ENCODE assay signal across 17 cellular contexts in the genomic region with DNA sequence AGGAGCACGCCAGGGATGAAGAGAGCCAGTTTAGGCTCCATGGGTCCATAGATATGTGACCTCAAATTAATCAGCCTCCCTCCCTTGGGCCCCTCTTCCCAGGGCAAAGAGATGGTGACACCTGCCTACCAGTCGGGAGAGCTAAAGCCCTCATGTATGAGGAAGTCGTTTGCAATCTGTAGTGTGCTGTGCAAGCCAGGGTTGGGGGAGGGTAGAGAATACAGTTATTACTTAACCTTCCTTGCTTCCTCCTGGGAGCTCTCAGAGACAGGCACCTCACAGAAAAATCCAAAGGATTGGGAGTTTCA. TPM values are rescaled to one million over a fixed set of nuclear protein-coding genes. Genes with fewer than 3 reads are reported as not detected.
DNase-seq lines count a peak whose midpoint lies in the region; ATAC-seq, FAIRE-seq and TF ChIP-seq lines count a peak whose summit lies in the region.
"Had no signal": no experiment of that assay in that cellular context is flagged by ENCODE, and none has a peak within 500 bp of the region (broad histone marks: within the 10 kb centered on the region; RNA-seq: fewer than 3 reads in every experiment).

No MANE protein-coding gene starts in this region.

- CTCF ChIA-PET in HepG2 (lab: Yijun Ruan, JAX; ENCODE audit: low intra/inter-chr PET ratio, low total read pairs): no interaction called here

- no peaks in the 10 kb centered on the region for H3K79me2 ChIP-seq in HepG2 (ENCODE audit: insufficient read depth, low read length)
- H3K79me2 ChIP-seq: hepatocyte had no signal

- POLR2A ChIA-PET in HepG2 (lab: Yijun Ruan, JAX): no interaction called here

- WGBS in right lobe of liver (ENCODE audit: insufficient coverage, low coverage, low lambda C conversion rate, missing lambda C conversion rate): 28% methylated on average over 2 of the region's 3 CpGs
- 0% methylated on average over 3 of the region's 3 CpGs for WGBS in HepG2 (ENCODE audit: low lambda C conversion rate)
- 36 to 61% (median 41%) methylated on average over 3 of the region's 3 CpGs for WGBS in stomach, 5 donors

- TF ChIP-seq RAD21 in HepG2 (CRISPR knock-in tag; IDR thresholded peaks at IDR 0.05): no peak

- ATAC-seq in right lobe of liver: peak; percentile 25 to 50 (median 46)
- no peak for ATAC-seq in HepG2
- ATAC-seq in upper lobe of right lung: peak; percentile 84
- no peak for ATAC-seq in HG03469 (IDR thresholded peaks at IDR 0.05; ENCODE audit: unreplicated experiment)
- no peak for ATAC-seq in omental fat pad (ENCODE audit: low FRiP score)

- no peak for FAIRE-seq in HepG2 (lab: Jason Lieb, UNC)

- TF ChIP-seq EP300 in HepG2 (IDR thresholded peaks at IDR 0.05; ENCODE audit: low read depth in 2 of 2, low read length in 2 of 2) (no peak), HepG2 (CRISPR knock-in tag; IDR thresholded peaks at IDR 0.05; ENCODE audit: borderline replicate concordance) (no peak), stomach (IDR thresholded peaks at IDR 0.05) (no peak)

- TF ChIP-seq POLR2A in right lobe of liver (IDR thresholded peaks at IDR 0.05) (no peak), HepG2 (IDR thresholded peaks at IDR 0.05; ENCODE audit: insufficient read depth in 1 of 2, low read depth in 2 of 2, low read length in 2 of 2) (no peak), stomach (IDR thresholded peaks at IDR 0.05) (no peak)

- H4K20me1 ChIP-seq in HepG2 (ENCODE audit: insufficient read depth, low read length): no peaks in the 10 kb centered on the region

- TF ChIP-seq CTCF in right lobe of liver (IDR thresholded peaks at IDR 0.05) (no peak), HepG2 (CRISPR knock-in tag; IDR thresholded peaks at IDR 0.05) (no peak), epithelial cell of esophagus (IDR thresholded peaks at IDR 0.05; ENCODE audit: insufficient read depth, low read depth, low read length, missing control alignments) (no peak), upper lobe of right lung (IDR thresholded peaks at IDR 0.05) (no peak), omental fat pad (IDR thresholded peaks at IDR 0.05) (no peak), stomach (IDR thresholded peaks at IDR 0.05) (no peak)

- in situ Hi-C loops in HepG2 (cut with HindIII; ENCODE audit: extremely low pct_ligation_motif_present, low pct_unique_long_range_greater_than_20kb): loop anchor here (5.0 kb wide), 1 partner anchor 153 kb away; no protein-coding TSS in a partner anchor

- DNase-seq in right lobe of liver: no peak
- DNase-seq in HepG2 (ENCODE audit: low spot score): no peak
- peak; percentile 82 to 84 for DNase-seq in NOMO-1 (lab: John Stamatoyannopoulos, UW; ENCODE audit: unreplicated experiment in 2 of 2)
- DNase-seq in epithelial cell of esophagus (ENCODE audit: low read depth): peak; percentile 40
- no peak for DNase-seq in upper lobe of right lung
- no peak for DNase-seq in omental fat pad (ENCODE audit: low spot score)
- DNase-seq in stomach: no peak
- DNase-seq: activated CD4-positive, alpha-beta memory T cell treated with anti-CD3 and anti-CD28 coated beads for 36 hours; activated naive CD4-positive, alpha-beta T cell treated with anti-CD3 and anti-CD28 coated beads, Interleukin-2, amount 10 ng/mL, durations not matched to agents 7 days and 5 days; DND-41; NK-92 treated with Interleukin-12 subunit alpha and Interleukin-12 subunit beta, amount 100 ng/mL, for 24 hours; posterior cingulate gyrus; stimulated activated CD4-positive, alpha-beta T cell treated with anti-CD3 and anti-CD28 coated beads, Interleukin-2, amount 100 ng/mL, for 48 hours; stimulated activated naive B cell treated with anti-CD40 and anti-IgM and Interleukin-4, amounts not matched to agents 10 μg/mL and 1 μg/mL and 100 μg/mL, for 72 hours had no signal

- H3K36me3 ChIP-seq in right lobe of liver (no peaks in the 10 kb centered on the region), HepG2 (replicated peaks in 1 of 2; ENCODE audit: control insufficient read depth in 1 of 2, insufficient read depth in 2 of 2, low read length in 2 of 2) (no peaks in the 10 kb centered on the region), upper lobe of right lung (no peaks in the 10 kb centered on the region), stomach (no peaks in the 10 kb centered on the region)

- no peak overlapping the region for H3K9ac ChIP-seq in HepG2 (ENCODE audit: insufficient read depth, low read depth, low read length)

- H3K4me3 ChIP-seq in right lobe of liver (no peak overlapping the region), HepG2 (replicated peaks in 1 of 3; ENCODE audit: insufficient read depth in 1 of 3, low read depth in 2 of 3, low read length in 3 of 3) (no peak overlapping the region), epithelial cell of esophagus (ENCODE audit: low read length) (no peak overlapping the region), upper lobe of right lung (no peak overlapping the region), stomach (no peak overlapping the region)
- H3K4me3 ChIP-seq: hepatocyte had no signal

- no peaks in the 10 kb centered on the region for H3K9me3 ChIP-seq in right lobe of liver
- H3K9me3 ChIP-seq in HepG2 (ENCODE audit: low read length): no peaks in the 10 kb centered on the region
- H3K9me3 ChIP-seq in upper lobe of right lung: no peaks in the 10 kb centered on the region
- H3K9me3 ChIP-seq in stomach: no peaks in the 10 kb centered on the region

- no peak overlapping the region for H3K4me2 ChIP-seq in HepG2 (ENCODE audit: low read depth, low read length)
- H3K4me2 ChIP-seq: hepatocyte had no signal

- H3K4me1 ChIP-seq in right lobe of liver (no peaks in the 10 kb centered on the region), HepG2 (ENCODE audit: insufficient read depth, low read length) (no peaks in the 10 kb centered on the region), upper lobe of right lung (peaks cover 9% of the 10 kb centered on the region), stomach (peaks cover 0 to 14% (median 0%) of the 10 kb centered on the region in 4 donors)

- H2AFZ ChIP-seq in HepG2 (ENCODE audit: low read length): no peak overlapping the region
- H2AFZ ChIP-seq: hepatocyte had no signal

- intact Hi-C loops in right lobe of liver (cut with DNase I): loop anchor here in 1 of 2 donors (5.0 kb wide), 1 partner anchor 148 kb away; no protein-coding TSS in a partner anchor
- intact Hi-C loops in HepG2 (cut with micrococcal nuclease; ENCODE audit: unreplicated experiment): no loop called here
- intact Hi-C loops in upper lobe of right lung (cut with DNase I): no loop called here
- intact Hi-C loops in stomach (cut with DNase I; ENCODE audit: low total_unique reads): no loop called here

- H3K27ac ChIP-seq in right lobe of liver (no peak overlapping the region), HepG2 (ENCODE audit: extremely low read length, insufficient read depth, low read length) (no peak overlapping the region), upper lobe of right lung (no peak overlapping the region), stomach (no peak overlapping the region)
- H3K27ac ChIP-seq: hepatocyte had no signal

- H3K27me3 ChIP-seq in right lobe of liver (no peaks in the 10 kb centered on the region), HepG2 (ENCODE audit: control insufficient read depth in 1 of 2, insufficient read depth in 2 of 2, low read length in 2 of 2) (peaks cover 2 to 6% of the 10 kb centered on the region in 2 experiments; a peak in 2 of 5 replicates), upper lobe of right lung (peaks cover 15% of the 10 kb centered on the region), stomach (peaks cover 0 to 68% (median 12%) of the 10 kb centered on the region in 3 donors)

- no TSS peak for BruUV-seq in HepG2 (replicated peaks; lab: Mats Ljungman, UMichigan)

RNA-seq across cellular contexts. Expression of gene PGLYRP4, which starts 4.0 kb away (rescaled TPM):
- total RNA-seq in right lobe of liver (not detected), HepG2 (2016; rRNA removed; fragmentation: Illumina TruSeq; extraction: Trizol) (not detected in 2 replicates), upper lobe of right lung (not detected), omental fat pad (not detected), stomach (not detected)
- not detected in 2 replicates for total RNA-seq in HepG2 (2016; cell fraction: cytosol; rRNA removed; fragmentation: Illumina TruSeq; extraction: Trizol; ENCODE audit: low read depth)
- not detected in 2 replicates for total RNA-seq in HepG2 (2016; cell fraction: insoluble cytoplasmic fraction; rRNA removed; fragmentation: Illumina TruSeq; extraction: Trizol)
- total RNA-seq in HepG2 (2016; cell fraction: membrane; rRNA removed; fragmentation: Illumina TruSeq; extraction: Trizol): not detected in 2 replicates
- total RNA-seq in HepG2 (2016; cell fraction: nucleus; rRNA removed; fragmentation: Illumina TruSeq; extraction: Trizol): not detected in 2 replicates
- polyA plus RNA-seq in HepG2 (2011; rRNA removed) (not detected in 2 replicates), stomach (1 to 10 TPM in 1 of 3 donors, not detected in 2; 4.3 TPM)
- polyA plus RNA-seq in HepG2 (2011; cell fraction: cytosol; rRNA removed): not detected in 2 replicates
- not detected in 2 replicates for polyA plus RNA-seq in HepG2 (2011; cell fraction: nucleus; rRNA removed)
- polyA plus RNA-seq in HepG2 (2012): not detected in 2 replicates
- polyA plus RNA-seq in HepG2 (2016; cell fraction: cytosol; fragmentation: Illumina TruSeq; extraction: Trizol; ENCODE audit: low read depth): not detected in 2 replicates
- polyA plus RNA-seq in HepG2 (2016; cell fraction: insoluble cytoplasmic fraction; fragmentation: Illumina TruSeq; extraction: Trizol; ENCODE audit: low read depth): not detected in 2 replicates
- polyA plus RNA-seq in HepG2 (2016; cell fraction: membrane; fragmentation: Illumina TruSeq; extraction: Trizol; ENCODE audit: low read depth): not detected in 2 replicates
- not detected in 2 replicates for polyA plus RNA-seq in HepG2 (2016; cell fraction: nucleus; fragmentation: Illumina TruSeq; extraction: Trizol; ENCODE audit: insufficient read depth, low read depth)
- not detected in 2 replicates for polyA minus RNA-seq in HepG2 (2011; rRNA and poly(A)+ RNA removed; ENCODE audit: low replicate concordance)
- not detected in 2 replicates for polyA minus RNA-seq in HepG2 (2011; cell fraction: cytosol; rRNA and poly(A)+ RNA removed)
- not detected in 2 replicates for polyA minus RNA-seq in HepG2 (2011; cell fraction: nucleus; rRNA and poly(A)+ RNA removed)
- total RNA-seq: activated CD4-positive, alpha-beta memory T cell treated with anti-CD3 and anti-CD28 coated beads for 36 hours; hepatocyte; T-helper 1 cell treated with Interleukin-12 subunit alpha and Interleukin-12 subunit beta and Interleukin-4 antibody, amounts not matched to agents 30 ng/mL and 1 ng/mL, for 36 hours had no signal
- polyA plus RNA-seq: hepatocyte had no signal

RNA-seq across cellular contexts. Expression of gene S100A9, which starts 13.0 kb away (rescaled TPM):
- total RNA-seq in right lobe of liver (10 to 100 TPM; 34.3 to 96.8 (median 64.5) TPM), HepG2 (2016; rRNA removed; fragmentation: Illumina TruSeq; extraction: Trizol) (0.31 and 1.1 TPM in 2 replicates), upper lobe of right lung (418 TPM), omental fat pad (1,000 to 10,000 TPM in 1 of 4 donors, 100 to 1,000 TPM in 3; 436 to 2,200 (median 573) TPM), stomach (100 to 1,000 TPM in 3 of 5 donors, 10 to 100 TPM in 1, not detected in 1; 17.4 to 298 (median 146) TPM)
- total RNA-seq in HepG2 (2016; cell fraction: cytosol; rRNA removed; fragmentation: Illumina TruSeq; extraction: Trizol; ENCODE audit: low read depth): not detected in 2 replicates
- total RNA-seq in HepG2 (2016; cell fraction: insoluble cytoplasmic fraction; rRNA removed; fragmentation: Illumina TruSeq; extraction: Trizol): 0.65 and 0.91 TPM in 2 replicates
- not detected in 2 replicates for total RNA-seq in HepG2 (2016; cell fraction: membrane; rRNA removed; fragmentation: Illumina TruSeq; extraction: Trizol)
- total RNA-seq in HepG2 (2016; cell fraction: nucleus; rRNA removed; fragmentation: Illumina TruSeq; extraction: Trizol): not detected in 2 replicates
- polyA plus RNA-seq in HepG2 (2011; rRNA removed) (0.61 and 0.69 TPM in 2 replicates), stomach (1,000 to 10,000 TPM in 1 of 3 donors, 100 to 1,000 TPM in 2; 276 to 9,878 (median 780) TPM)
- 0.43 and 1.1 TPM in 2 replicates for polyA plus RNA-seq in HepG2 (2011; cell fraction: cytosol; rRNA removed)
- not detected in 2 replicates for polyA plus RNA-seq in HepG2 (2011; cell fraction: nucleus; rRNA removed)
- polyA plus RNA-seq in HepG2 (2012): not detected in 2 replicates
- 0.21 TPM in 1 of 2 replicates, not detected in the other for polyA plus RNA-seq in HepG2 (2016; cell fraction: cytosol; fragmentation: Illumina TruSeq; extraction: Trizol; ENCODE audit: low read depth)
- 0.49 and 1.4 TPM in 2 replicates for polyA plus RNA-seq in HepG2 (2016; cell fraction: insoluble cytoplasmic fraction; fragmentation: Illumina TruSeq; extraction: Trizol; ENCODE audit: low read depth)
- polyA plus RNA-seq in HepG2 (2016; cell fraction: membrane; fragmentation: Illumina TruSeq; extraction: Trizol; ENCODE audit: low read depth): not detected in 2 replicates
- not detected in 2 replicates for polyA plus RNA-seq in HepG2 (2016; cell fraction: nucleus; fragmentation: Illumina TruSeq; extraction: Trizol; ENCODE audit: insufficient read depth, low read depth)
- not detected in 2 replicates for polyA minus RNA-seq in HepG2 (2011; rRNA and poly(A)+ RNA removed; ENCODE audit: low replicate concordance)
- not detected in 2 replicates for polyA minus RNA-seq in HepG2 (2011; cell fraction: cytosol; rRNA and poly(A)+ RNA removed)
- not detected in 2 replicates for polyA minus RNA-seq in HepG2 (2011; cell fraction: nucleus; rRNA and poly(A)+ RNA removed)
- total RNA-seq: activated CD4-positive, alpha-beta memory T cell treated with anti-CD3 and anti-CD28 coated beads for 36 hours had no signal

RNA-seq across cellular contexts. Expression of gene S100A12, which starts 30.7 kb away (rescaled TPM):
- total RNA-seq in right lobe of liver (1 to 10 TPM; 1.5 to 3.8 (median 3.0) TPM), HepG2 (2016; rRNA removed; fragmentation: Illumina TruSeq; extraction: Trizol) (not detected in 2 replicates), upper lobe of right lung (22.8 TPM), omental fat pad (10 to 100 TPM in 2 of 4 donors, 1 to 10 TPM in 2; 4.2 to 59.0 (median 9.6) TPM), stomach (1 to 10 TPM in 1 of 5 donors, not detected in 4; 9.0 TPM)
- not detected in 2 replicates for total RNA-seq in HepG2 (2016; cell fraction: cytosol; rRNA removed; fragmentation: Illumina TruSeq; extraction: Trizol; ENCODE audit: low read depth)
- total RNA-seq in HepG2 (2016; cell fraction: insoluble cytoplasmic fraction; rRNA removed; fragmentation: Illumina TruSeq; extraction: Trizol): not detected in 2 replicates
- not detected in 2 replicates for total RNA-seq in HepG2 (2016; cell fraction: membrane; rRNA removed; fragmentation: Illumina TruSeq; extraction: Trizol)
- total RNA-seq in HepG2 (2016; cell fraction: nucleus; rRNA removed; fragmentation: Illumina TruSeq; extraction: Trizol): not detected in 2 replicates
- polyA plus RNA-seq in HepG2 (2011; rRNA removed) (not detected in 2 replicates), stomach (10 to 100 TPM in 2 of 3 donors, 1 to 10 TPM in 1; 8.2 to 58.3 (median 23.5) TPM)
- polyA plus RNA-seq in HepG2 (2011; cell fraction: cytosol; rRNA removed): not detected in 2 replicates
- polyA plus RNA-seq in HepG2 (2011; cell fraction: nucleus; rRNA removed): not detected in 2 replicates
- polyA plus RNA-seq in HepG2 (2012): not detected in 2 replicates
- polyA plus RNA-seq in HepG2 (2016; cell fraction: cytosol; fragmentation: Illumina TruSeq; extraction: Trizol; ENCODE audit: low read depth): not detected in 2 replicates
- not detected in 2 replicates for polyA plus RNA-seq in HepG2 (2016; cell fraction: insoluble cytoplasmic fraction; fragmentation: Illumina TruSeq; extraction: Trizol; ENCODE audit: low read depth)
- polyA plus RNA-seq in HepG2 (2016; cell fraction: membrane; fragmentation: Illumina TruSeq; extraction: Trizol; ENCODE audit: low read depth): not detected in 2 replicates
- not detected in 2 replicates for polyA plus RNA-seq in HepG2 (2016; cell fraction: nucleus; fragmentation: Illumina TruSeq; extraction: Trizol; ENCODE audit: insufficient read depth, low read depth)
- polyA minus RNA-seq in HepG2 (2011; rRNA and poly(A)+ RNA removed; ENCODE audit: low replicate concordance): not detected in 2 replicates
- not detected in 2 replicates for polyA minus RNA-seq in HepG2 (2011; cell fraction: cytosol; rRNA and poly(A)+ RNA removed)
- not detected in 2 replicates for polyA minus RNA-seq in HepG2 (2011; cell fraction: nucleus; rRNA and poly(A)+ RNA removed)
- total RNA-seq: activated CD4-positive, alpha-beta memory T cell treated with anti-CD3 and anti-CD28 coated beads for 36 hours; hepatocyte; T-helper 1 cell treated with Interleukin-12 subunit alpha and Interleukin-12 subunit beta and Interleukin-4 antibody, amounts not matched to agents 30 ng/mL and 1 ng/mL, for 36 hours had no signal
- polyA plus RNA-seq: hepatocyte had no signal

RNA-seq across cellular contexts. Expression of gene PGLYRP3, which starts 31.9 kb away (rescaled TPM):
- total RNA-seq in right lobe of liver: not detected
- total RNA-seq in HepG2 (2016; rRNA removed; fragmentation: Illumina TruSeq; extraction: Trizol): not detected in 2 replicates
- not detected in 2 replicates for total RNA-seq in HepG2 (2016; cell fraction: cytosol; rRNA removed; fragmentation: Illumina TruSeq; extraction: Trizol; ENCODE audit: low read depth)
- total RNA-seq in HepG2 (2016; cell fraction: insoluble cytoplasmic fraction; rRNA removed; fragmentation: Illumina TruSeq; extraction: Trizol): not detected in 2 replicates
- total RNA-seq in HepG2 (2016; cell fraction: membrane; rRNA removed; fragmentation: Illumina TruSeq; extraction: Trizol): not detected in 2 replicates
- not detected in 2 replicates for total RNA-seq in HepG2 (2016; cell fraction: nucleus; rRNA removed; fragmentation: Illumina TruSeq; extraction: Trizol)
- polyA plus RNA-seq in HepG2 (2011; rRNA removed): not detected in 2 replicates
- polyA plus RNA-seq in HepG2 (2011; cell fraction: cytosol; rRNA removed): not detected in 2 replicates
- not detected in 2 replicates for polyA plus RNA-seq in HepG2 (2011; cell fraction: nucleus; rRNA removed)
- not detected in 2 replicates for polyA plus RNA-seq in HepG2 (2012)
- polyA plus RNA-seq in HepG2 (2016; cell fraction: cytosol; fragmentation: Illumina TruSeq; extraction: Trizol; ENCODE audit: low read depth): not detected in 2 replicates
- polyA plus RNA-seq in HepG2 (2016; cell fraction: insoluble cytoplasmic fraction; fragmentation: Illumina TruSeq; extraction: Trizol; ENCODE audit: low read depth): not detected in 2 replicates
- not detected in 2 replicates for polyA plus RNA-seq in HepG2 (2016; cell fraction: membrane; fragmentation: Illumina TruSeq; extraction: Trizol; ENCODE audit: low read depth)
- polyA plus RNA-seq in HepG2 (2016; cell fraction: nucleus; fragmentation: Illumina TruSeq; extraction: Trizol; ENCODE audit: insufficient read depth, low read depth): not detected in 2 replicates
- polyA minus RNA-seq in HepG2 (2011; rRNA and poly(A)+ RNA removed; ENCODE audit: low replicate concordance): not detected in 2 replicates
- not detected in 2 replicates for polyA minus RNA-seq in HepG2 (2011; cell fraction: cytosol; rRNA and poly(A)+ RNA removed)
- polyA minus RNA-seq in HepG2 (2011; cell fraction: nucleus; rRNA and poly(A)+ RNA removed): not detected in 2 replicates
- not detected for total RNA-seq in upper lobe of right lung
- total RNA-seq in omental fat pad: not detected
- total RNA-seq in stomach: not detected
- polyA plus RNA-seq in stomach: 1 to 10 TPM in 1 of 3 donors, not detected in 2; 1.6 TPM
- total RNA-seq: activated CD4-positive, alpha-beta memory T cell treated with anti-CD3 and anti-CD28 coated beads for 36 hours; hepatocyte; T-helper 1 cell treated with Interleukin-12 subunit alpha and Interleukin-12 subunit beta and Interleukin-4 antibody, amounts not matched to agents 30 ng/mL and 1 ng/mL, for 36 hours had no signal
- polyA plus RNA-seq: hepatocyte had no signal

RNA-seq across cellular contexts. Expression of gene S100A8, which starts 46.2 kb away (rescaled TPM):
- 10 to 100 TPM; 16.0 to 47.4 (median 30.0) TPM for total RNA-seq in right lobe of liver
- not detected in 2 replicates for total RNA-seq in HepG2 (2016; rRNA removed; fragmentation: Illumina TruSeq; extraction: Trizol)
- not detected in 2 replicates for total RNA-seq in HepG2 (2016; cell fraction: cytosol; rRNA removed; fragmentation: Illumina TruSeq; extraction: Trizol; ENCODE audit: low read depth)
- not detected in 2 replicates for total RNA-seq in HepG2 (2016; cell fraction: insoluble cytoplasmic fraction; rRNA removed; fragmentation: Illumina TruSeq; extraction: Trizol)
- not detected in 2 replicates for total RNA-seq in HepG2 (2016; cell fraction: membrane; rRNA removed; fragmentation: Illumina TruSeq; extraction: Trizol)
- total RNA-seq in HepG2 (2016; cell fraction: nucleus; rRNA removed; fragmentation: Illumina TruSeq; extraction: Trizol): not detected in 2 replicates
- polyA plus RNA-seq in HepG2 (2011; rRNA removed): not detected in 2 replicates
- polyA plus RNA-seq in HepG2 (2011; cell fraction: cytosol; rRNA removed): not detected in 2 replicates
- polyA plus RNA-seq in HepG2 (2011; cell fraction: nucleus; rRNA removed): not detected in 2 replicates
- polyA plus RNA-seq in HepG2 (2012): not detected in 2 replicates
- not detected in 2 replicates for polyA plus RNA-seq in HepG2 (2016; cell fraction: cytosol; fragmentation: Illumina TruSeq; extraction: Trizol; ENCODE audit: low read depth)
- not detected in 2 replicates for polyA plus RNA-seq in HepG2 (2016; cell fraction: insoluble cytoplasmic fraction; fragmentation: Illumina TruSeq; extraction: Trizol; ENCODE audit: low read depth)
- not detected in 2 replicates for polyA plus RNA-seq in HepG2 (2016; cell fraction: membrane; fragmentation: Illumina TruSeq; extraction: Trizol; ENCODE audit: low read depth)
- not detected in 2 replicates for polyA plus RNA-seq in HepG2 (2016; cell fraction: nucleus; fragmentation: Illumina TruSeq; extraction: Trizol; ENCODE audit: insufficient read depth, low read depth)
- polyA minus RNA-seq in HepG2 (2011; rRNA and poly(A)+ RNA removed; ENCODE audit: low replicate concordance): not detected in 2 replicates
- polyA minus RNA-seq in HepG2 (2011; cell fraction: cytosol; rRNA and poly(A)+ RNA removed): not detected in 2 replicates
- polyA minus RNA-seq in HepG2 (2011; cell fraction: nucleus; rRNA and poly(A)+ RNA removed): not detected in 2 replicates
- 266 TPM for total RNA-seq in upper lobe of right lung
- 100 to 1,000 TPM in 1 of 4 donors, 10 to 100 TPM in 3; 50.4 to 402 (median 59.6) TPM for total RNA-seq in omental fat pad
- total RNA-seq in stomach: 10 to 100 TPM in 4 of 5 donors, not detected in 1; 16.8 to 86.4 (median 38.1) TPM
- over 10,000 TPM in 1 of 3 donors, 100 to 1,000 TPM in 2; 144 to 21,822 (median 281) TPM for polyA plus RNA-seq in stomach
- total RNA-seq: activated CD4-positive, alpha-beta memory T cell treated with anti-CD3 and anti-CD28 coated beads for 36 hours; T-helper 1 cell treated with Interleukin-12 subunit alpha and Interleukin-12 subunit beta and Interleukin-4 antibody, amounts not matched to agents 30 ng/mL and 1 ng/mL, for 36 hours had no signal

Comparison
In these comparisons a context has a peak if more than half of its experiments do, and no peak if none do; other contexts are left out.
1. ATAC-seq: peak in right lobe of liver (4 of 4) and upper lobe of right lung (single experiment); none in HepG2 (single experiment), HG03469 (single experiment) and omental fat pad (single experiment).
2. DNase-seq: peak in NOMO-1 (2 of 2) and epithelial cell of esophagus (single experiment); none in right lobe of liver (0 of 3), HepG2 (single experiment), upper lobe of right lung (single experiment), omental fat pad (single experiment) and stomach (single experiment).